Comparison of ENCODE assay signal across 27 cellular contexts in genomic region chr9:121173501-121173900, GRCh38. TPM values are rescaled to one million over a fixed set of nuclear protein-coding genes. Genes with fewer than 3 reads are reported as not detected.
DNase-seq lines count a peak whose midpoint lies in the region; ATAC-seq and TF ChIP-seq lines count a peak whose summit lies in the region.
"Had no signal": no experiment of that assay in that cellular context is flagged by ENCODE, and none has a peak within 500 bp of the region (broad histone marks: within the 10 kb centered on the region; RNA-seq: fewer than 3 reads in every experiment).

No MANE protein-coding gene starts in this region.

- no peak for DNase-seq in activated CD4-positive, alpha-beta T cell treated with anti-CD3 and anti-CD28 coated beads for 36 hours
- no peak for DNase-seq in activated CD4-positive, alpha-beta T cell treated with anti-CD3 and anti-CD28 coated beads, Interleukin-2, amount 50 U/mL, for 4 hours
- no peak for DNase-seq in CD4-positive, CD25-positive, alpha-beta regulatory T cell
- DNase-seq in naive B cell (no peak), hepatic stellate cell (ENCODE audit: low spot score) (no peak), type B pancreatic cell (ENCODE audit: extremely low spot score, unreplicated experiment) (no peak)
- DNase-seq: activated CD8-positive, alpha-beta memory T cell treated with anti-CD3 and anti-CD28 coated beads, Interleukin-2, amount 50 U/mL, for 48 hours; amniotic stem cell; cerebellar nuclear complex; EL; esophagus squamous epithelium; foreskin keratinocyte; GOT3; head of caudate nucleus; kidney; MV-4-11; NCI-H1436 treated with DMSO at 0.1 percent for 48 hours; NCI-H345; NCI-H69; occipital lobe; psoas muscle; Right ventricle myocardium superior had no signal

- no peak for ATAC-seq in activated CD4-positive, alpha-beta T cell treated with anti-CD3 and anti-CD28 coated beads for 36 hours
- no peak for ATAC-seq in CD4-positive, CD25-positive, alpha-beta regulatory T cell (ENCODE audit: low read depth in 2 of 2)
- no peak for ATAC-seq in activated T-helper 17 cell treated with anti-CD3 and anti-CD28 coated beads, Interleukin-2, amount 50 U/mL, for 72 hours (replicated peaks)
- ATAC-seq in naive B cell (ENCODE audit: low read depth in 2 of 2) (no peak), GM21447 (IDR thresholded peaks at IDR 0.05; ENCODE audit: unreplicated experiment) (no peak)
- ATAC-seq: foreskin keratinocyte, psoas muscle, sciatic nerve had no signal

- H3K9me3 Mint-ChIP-seq in activated CD4-positive, alpha-beta T cell treated with anti-CD3 and anti-CD28 coated beads for 36 hours (ENCODE audit: low read depth) = no peaks in the 10 kb centered on the region
- H3K9me3 Mint-ChIP-seq in CD4-positive, CD25-positive, alpha-beta regulatory T cell = no peaks in the 10 kb centered on the region
- H3K9me3 Mint-ChIP-seq in activated T-helper 17 cell treated with anti-CD3 and anti-CD28 coated beads, Interleukin-2, amount 50 U/mL, for 72 hours = no peaks in the 10 kb centered on the region
- H3K9me3 Mint-ChIP-seq in naive B cell (no peaks in the 10 kb centered on the region), type B pancreatic cell (no peaks in the 10 kb centered on the region)
- H3K9me3 Mint-ChIP-seq: activated T-helper 2 cell treated with anti-CD3 and anti-CD28 coated beads, Interferon-gamma antibody, Interleukin-2, Interleukin-4, amounts not matched to agents 10 μg/mL and 5 μg/mL and 100 μg/mL, durations not matched to agents 14 hours and 24 hours and 36 hours; brain had no signal

- CTCF ChIA-PET in activated CD4-positive, alpha-beta T cell treated with anti-CD3 and anti-CD28 coated beads for 36 hours (lab: Charles Lee) = interaction anchor here (0.7 to 1.5 kb wide), 2 partner anchors 12 to 227 kb away, joined by 3 read pairs; no protein-coding TSS in a partner anchor

- no peaks in the 10 kb centered on the region for H3K4me1 ChIP-seq in CD4-positive, CD25-positive, alpha-beta regulatory T cell (ENCODE audit: control insufficient read depth, insufficient read depth, low read length, poor library complexity, severe bottlenecking)
- H3K4me1 ChIP-seq: foreskin keratinocyte, psoas muscle had no signal

- H3K27me3 Mint-ChIP-seq in activated CD4-positive, alpha-beta T cell treated with anti-CD3 and anti-CD28 coated beads for 36 hours = no peaks in the 10 kb centered on the region
- no peaks in the 10 kb centered on the region for H3K27me3 Mint-ChIP-seq in CD4-positive, CD25-positive, alpha-beta regulatory T cell
- no peaks in the 10 kb centered on the region for H3K27me3 Mint-ChIP-seq in activated T-helper 17 cell treated with anti-CD3 and anti-CD28 coated beads, Interleukin-2, amount 50 U/mL, for 72 hours
- H3K27me3 Mint-ChIP-seq in naive B cell (no peaks in the 10 kb centered on the region), type B pancreatic cell (no peaks in the 10 kb centered on the region)

- TF ChIP-seq CTCF in type B pancreatic cell (conservative IDR thresholded peaks at IDR 0.05) = no peak

- no peaks in the 10 kb centered on the region for H3K27me3 ChIP-seq in CD4-positive, CD25-positive, alpha-beta regulatory T cell (ENCODE audit: control insufficient read depth, insufficient read depth, low read length)
- H3K27me3 ChIP-seq: esophagus squamous epithelium, foreskin keratinocyte had no signal

- H3K27ac Mint-ChIP-seq in activated CD4-positive, alpha-beta T cell treated with anti-CD3 and anti-CD28 coated beads for 36 hours = peak overlapping the region; percentile 32
- peak overlapping the region; percentile 4 to 38 (median 27) for H3K27ac Mint-ChIP-seq in CD4-positive, CD25-positive, alpha-beta regulatory T cell
- peak overlapping the region; percentile 41 for H3K27ac Mint-ChIP-seq in activated T-helper 17 cell treated with anti-CD3 and anti-CD28 coated beads, Interleukin-2, amount 50 U/mL, for 72 hours
- peak overlapping the region in 4 of 6 donors; percentile 66 to 83 (median 76) for H3K27ac Mint-ChIP-seq in naive B cell
- H3K27ac Mint-ChIP-seq in type B pancreatic cell = no peak overlapping the region

- peaks cover 69% of the 10 kb centered on the region for H3K36me3 Mint-ChIP-seq in activated CD4-positive, alpha-beta T cell treated with anti-CD3 and anti-CD28 coated beads for 36 hours (ENCODE audit: low read depth)
- H3K36me3 Mint-ChIP-seq in CD4-positive, CD25-positive, alpha-beta regulatory T cell = peaks cover 53% of the 10 kb centered on the region
- H3K36me3 Mint-ChIP-seq in activated T-helper 17 cell treated with anti-CD3 and anti-CD28 coated beads, Interleukin-2, amount 50 U/mL, for 72 hours (ENCODE audit: low read depth) = peaks cover 100% of the 10 kb centered on the region
- H3K36me3 Mint-ChIP-seq in naive B cell (peaks cover 32 to 39% of the 10 kb centered on the region in 2 donors), type B pancreatic cell (peaks cover 37% of the 10 kb centered on the region)

- no peaks in the 10 kb centered on the region for H3K9me3 ChIP-seq in CD4-positive, CD25-positive, alpha-beta regulatory T cell (ENCODE audit: control insufficient read depth in 2 of 2, low read length in 2 of 2)
- H3K9me3 ChIP-seq: esophagus squamous epithelium, psoas muscle had no signal

- POLR2A ChIA-PET in activated CD4-positive, alpha-beta T cell treated with anti-CD3 and anti-CD28 coated beads for 36 hours (lab: Charles Lee) = no interaction called here

- H3K4me3 Mint-ChIP-seq in activated CD4-positive, alpha-beta T cell treated with anti-CD3 and anti-CD28 coated beads for 36 hours = no peak overlapping the region
- no peak overlapping the region for H3K4me3 Mint-ChIP-seq in CD4-positive, CD25-positive, alpha-beta regulatory T cell
- H3K4me3 Mint-ChIP-seq in activated T-helper 17 cell treated with anti-CD3 and anti-CD28 coated beads, Interleukin-2, amount 50 U/mL, for 72 hours = no peak overlapping the region
- H3K4me3 Mint-ChIP-seq in naive B cell (no peak overlapping the region), type B pancreatic cell (no peak overlapping the region)
- H3K4me3 Mint-ChIP-seq: brain had no signal

- intact Hi-C loops in activated CD4-positive, alpha-beta T cell treated with anti-CD3 and anti-CD28 coated beads for 36 hours (cut with DNase I, micrococcal nuclease) = no loop called here

- no peak overlapping the region for H3K27ac ChIP-seq in CD4-positive, CD25-positive, alpha-beta regulatory T cell (ENCODE audit: insufficient read depth, low read length, poor library complexity, severe bottlenecking)
- H3K27ac ChIP-seq: esophagus squamous epithelium, foreskin keratinocyte, psoas muscle had no signal

- peaks cover 9% of the 10 kb centered on the region for H3K4me1 Mint-ChIP-seq in activated CD4-positive, alpha-beta T cell treated with anti-CD3 and anti-CD28 coated beads for 36 hours
- peaks cover 0 to 10% (median 7%) of the 10 kb centered on the region in 4 donors for H3K4me1 Mint-ChIP-seq in CD4-positive, CD25-positive, alpha-beta regulatory T cell
- H3K4me1 Mint-ChIP-seq in activated T-helper 17 cell treated with anti-CD3 and anti-CD28 coated beads, Interleukin-2, amount 50 U/mL, for 72 hours = peaks cover 5% of the 10 kb centered on the region
- H3K4me1 Mint-ChIP-seq in naive B cell = peaks cover 0 to 5% (median 4%) of the 10 kb centered on the region in 3 donors
- no peaks in the 10 kb centered on the region for H3K4me1 Mint-ChIP-seq in type B pancreatic cell (ENCODE audit: unreplicated experiment)
- H3K4me1 Mint-ChIP-seq: brain had no signal

- peaks cover 95% of the 10 kb centered on the region for H3K36me3 ChIP-seq in CD4-positive, CD25-positive, alpha-beta regulatory T cell (ENCODE audit: control insufficient read depth, insufficient read depth, low read length)

- no peak overlapping the region for H3K4me3 ChIP-seq in CD4-positive, CD25-positive, alpha-beta regulatory T cell (ENCODE audit: low read depth, low read length)
- H3K4me3 ChIP-seq: esophagus squamous epithelium, psoas muscle had no signal

RNA-seq across cellular contexts. Expression of gene RAB14, which starts 28.2 kb away (rescaled TPM):
- total RNA-seq in activated CD4-positive, alpha-beta T cell treated with anti-CD3 and anti-CD28 coated beads for 36 hours = 10 to 100 TPM; 52.3 to 54.7 TPM
- total RNA-seq in CD4-positive, CD25-positive, alpha-beta regulatory T cell = 56.8 TPM
- polyA plus RNA-seq in CD4-positive, CD25-positive, alpha-beta regulatory T cell = 10 to 100 TPM; 36.8 to 54.7 (median 45.1) TPM
- total RNA-seq in activated T-helper 17 cell treated with anti-CD3 and anti-CD28 coated beads, Interleukin-2, amount 50 U/mL, for 72 hours = 10 to 100 TPM; 45.4 to 66.4 TPM
- 10 to 100 TPM; 42.2 to 49.1 (median 44.8) TPM for polyA plus RNA-seq in naive B cell (ENCODE audit: low read depth in 6 of 6)
- total RNA-seq in type B pancreatic cell (ENCODE audit: low replicate concordance) = 59.4 and 83.7 TPM in 2 replicates
